Comparison of ENCODE assay signal across 17 cellular contexts in genomic region chr20:9270831-9271230, GRCh38.
DNase-seq lines count a peak whose midpoint lies in the region; TF ChIP-seq lines count a peak whose summit lies in the region.
"Had no signal": no experiment of that assay in that cellular context is flagged by ENCODE, and none has a peak within 500 bp of the region (broad histone marks: within the 10 kb centered on the region; RNA-seq: fewer than 3 reads in every experiment).

No MANE protein-coding gene starts in this region.

- H3K36me3 ChIP-seq in MG63, result no peaks in the 10 kb centered on the region
- H3K36me3 ChIP-seq: esophagus muscularis mucosa, neutrophil had no signal

- TF ChIP-seq CTCF in AG04449 (IDR thresholded peaks at IDR 0.05; ENCODE audit: insufficient read depth, low read length, missing control alignments), result no peak

- H3K4me3 ChIP-seq in AG04449 (ENCODE audit: low read depth, low read length) (no peak overlapping the region), MG63 (no peak overlapping the region)
- H3K4me3 ChIP-seq: esophagus muscularis mucosa, smooth muscle cell had no signal

- POLR2A ChIA-PET in AG04449 (lab: Yijun Ruan, JAX), result no interaction called here

- no peaks in the 10 kb centered on the region for H3K9me3 ChIP-seq in MG63
- H3K9me3 ChIP-seq: esophagus muscularis mucosa, neutrophil had no signal

- DNase-seq in AG04449 (ENCODE audit: low read depth, low spot score) (peak; percentile 59), GM04504 (ENCODE audit: low read depth) (peak; percentile 52), brain pericyte (ENCODE audit: low read depth, low spot score) (peak; percentile 31), hepatic stellate cell (ENCODE audit: low spot score) (peak; percentile 24), T-helper 9 cell (no peak), MG63 (no peak), retina (no peak), putamen (ENCODE audit: low spot score) (no peak)
- DNase-seq: activated naive CD4-positive, alpha-beta T cell treated with anti-CD3 and anti-CD28 coated beads, Interleukin-2, amount 50 U/mL, for 16 hours; H7; mesendoderm; NCI-H1417 treated with DMSO at 0.1 percent for 48 hours; NCI-H82; T-helper 17 cell had no signal

- CTCF ChIA-PET in AG04449 (lab: Yijun Ruan, JAX), result interaction anchor here (0.9 to 1.3 kb wide), 5 partner anchors 10 to 417 kb away, joined by 3 to 7 read pairs (median 3); no protein-coding TSS in a partner anchor

- no peaks in the 10 kb centered on the region for H3K27me3 ChIP-seq in MG63
- H3K27me3 ChIP-seq: esophagus muscularis mucosa, neutrophil had no signal

Comparison
In these comparisons a context has a peak if more than half of its experiments do, and no peak if none do; other contexts are left out.
1. DNase-seq: peak in AG04449 (single experiment), GM04504 (single experiment), brain pericyte (single experiment) and hepatic stellate cell (single experiment); none in T-helper 9 cell (single experiment), MG63 (single experiment), retina (single experiment) and putamen (single experiment).